ENCODE assay signal across 8 cellular contexts in genomic region chr1:23530750-23531651, GRCh38. TPM values are rescaled to one million over a fixed set of nuclear protein-coding genes. Genes with fewer than 3 reads are reported as not detected.
A peak's percentile ranks its signal among the peaks of the same experiment; 100 is the strongest.
DNase-seq lines count a peak whose midpoint lies in the region; FAIRE-seq and TF ChIP-seq lines count a peak whose summit lies in the region.

Gene E2F2, minus strand, starts transcription at chr1:23531233. Its CDS starts 440 bp downstream, at chr1:23530793.

- H3K4me3 Mint-ChIP-seq in IgD-negative memory B cell: peak within 1 kb of the TSS; percentile 73 to 95 (median 92)

- H3K36me3 Mint-ChIP-seq in IgD-negative memory B cell: no peaks in the 10 kb centered on the region

- WGBS in esophagus, 2 donors: 0 to 1% methylated on average over 54 to 88 of the region's 88 CpGs

- H3K27me3 Mint-ChIP-seq in IgD-negative memory B cell: no peaks in the 10 kb centered on the region

- H3K27ac Mint-ChIP-seq in IgD-negative memory B cell: peak within 1 kb of the TSS; percentile 40 to 88 (median 67)

- FAIRE-seq in GM19239 (lab: Jason Lieb, UNC): peak; percentile 67

- peaks cover 55 to 66% (median 56%) of the 10 kb centered on the region in 3 donors for H3K4me1 Mint-ChIP-seq in IgD-negative memory B cell

- H3K36me3 ChIP-seq in BE2C (no peaks in the 10 kb centered on the region), esophagus (ENCODE audit: control insufficient read depth in 2 of 2, insufficient read depth in 2 of 2, low read length in 1 of 2) (no peaks in the 10 kb centered on the region), muscle layer of duodenum (ENCODE audit: control insufficient read depth in 1 of 2, insufficient read depth in 2 of 2, low read length in 2 of 2) (no peaks in the 10 kb centered on the region)

- H3K27ac ChIP-seq in esophagus (ENCODE audit: low read depth in 2 of 2, low read length in 1 of 2): peak within 1 kb of the TSS; percentile 92 to 93
- H3K27ac ChIP-seq in muscle layer of duodenum (ENCODE audit: low read length): peak within 1 kb of the TSS; percentile 82

- peaks cover 8% of the 10 kb centered on the region for H3K4me1 ChIP-seq in BE2C
- peaks cover 2 to 22% of the 10 kb centered on the region in 2 donors for H3K4me1 ChIP-seq in esophagus (ENCODE audit: control insufficient read depth in 2 of 2, insufficient read depth in 2 of 2, low read length in 1 of 2)
- H3K4me1 ChIP-seq in muscle layer of duodenum (ENCODE audit: control insufficient read depth in 1 of 2, insufficient read depth in 2 of 2, low read length in 2 of 2): peaks cover 23 to 28% of the 10 kb centered on the region in 2 donors

- no peak for TF ChIP-seq CTCF in BE2C (IDR thresholded peaks at IDR 0.05; ENCODE audit: low read depth, low read length)

- H3K9me3 ChIP-seq in BE2C: no peaks in the 10 kb centered on the region
- H3K9me3 ChIP-seq in esophagus (ENCODE audit: control insufficient read depth in 2 of 2, insufficient read depth in 1 of 2, low read depth in 1 of 2, low read length in 1 of 2): no peaks in the 10 kb centered on the region
- H3K9me3 ChIP-seq in muscle layer of duodenum (ENCODE audit: control insufficient read depth in 1 of 2, low read length in 2 of 2): no peaks in the 10 kb centered on the region

- H3K9me3 Mint-ChIP-seq in IgD-negative memory B cell: no peaks in the 10 kb centered on the region

- DNase-seq in BE2C: peak; percentile 76
- peak; percentile 73 for DNase-seq in GM19239 (ENCODE audit: insufficient read length, low spot score)
- peak; percentile 93 for DNase-seq in OCI-M1 (lab: John Stamatoyannopoulos, UW)
- peak; percentile 75 for DNase-seq in activated T-cell treated with anti-CD3 and anti-CD28 coated beads for 48 hours (ENCODE audit: low read depth)
- peak; percentile 62 for DNase-seq in stimulated activated CD8-positive, alpha-beta memory T cell treated with anti-CD3 and anti-CD28 coated beads, Interleukin-7, amount 100 ng/mL, for 24 hours (ENCODE audit: low read depth)

- H3K4me3 ChIP-seq in BE2C (ENCODE audit: low read depth, low read length): peak within 1 kb of the TSS; percentile 64
- H3K4me3 ChIP-seq in esophagus (ENCODE audit: low read depth in 1 of 2, low read length in 2 of 2): peak within 1 kb of the TSS; percentile 60 to 67
- peak within 1 kb of the TSS; percentile 38 to 79 for H3K4me3 ChIP-seq in muscle layer of duodenum (ENCODE audit: low read depth in 1 of 2, low read length in 2 of 2)

- H3K27me3 ChIP-seq in BE2C: no peaks in the 10 kb centered on the region
- H3K27me3 ChIP-seq in esophagus (ENCODE audit: control insufficient read depth in 1 of 2, insufficient read depth in 2 of 2, low read length in 2 of 2): no peaks in the 10 kb centered on the region
- no peaks in the 10 kb centered on the region for H3K27me3 ChIP-seq in muscle layer of duodenum (ENCODE audit: low read depth, low read length)

RNA-seq across cellular contexts. Expression of gene E2F2, which starts in this region (rescaled TPM):
- 0.73 TPM for polyA plus RNA-seq in BE2C (2012; ENCODE audit: insufficient read depth, insufficient read length, low read depth)
- polyA plus RNA-seq in IgD-negative memory B cell (2.2 TPM), esophagus (1 to 10 TPM; 5.4 to 7.4 TPM)

Comparison
In these comparisons a context has a peak if more than half of its experiments do, and no peak if none do; other contexts are left out.
1. Peak in every context shown above with its lines: DNase-seq, H3K4me3 ChIP-seq and H3K27ac ChIP-seq.